In the genomic region with DNA sequence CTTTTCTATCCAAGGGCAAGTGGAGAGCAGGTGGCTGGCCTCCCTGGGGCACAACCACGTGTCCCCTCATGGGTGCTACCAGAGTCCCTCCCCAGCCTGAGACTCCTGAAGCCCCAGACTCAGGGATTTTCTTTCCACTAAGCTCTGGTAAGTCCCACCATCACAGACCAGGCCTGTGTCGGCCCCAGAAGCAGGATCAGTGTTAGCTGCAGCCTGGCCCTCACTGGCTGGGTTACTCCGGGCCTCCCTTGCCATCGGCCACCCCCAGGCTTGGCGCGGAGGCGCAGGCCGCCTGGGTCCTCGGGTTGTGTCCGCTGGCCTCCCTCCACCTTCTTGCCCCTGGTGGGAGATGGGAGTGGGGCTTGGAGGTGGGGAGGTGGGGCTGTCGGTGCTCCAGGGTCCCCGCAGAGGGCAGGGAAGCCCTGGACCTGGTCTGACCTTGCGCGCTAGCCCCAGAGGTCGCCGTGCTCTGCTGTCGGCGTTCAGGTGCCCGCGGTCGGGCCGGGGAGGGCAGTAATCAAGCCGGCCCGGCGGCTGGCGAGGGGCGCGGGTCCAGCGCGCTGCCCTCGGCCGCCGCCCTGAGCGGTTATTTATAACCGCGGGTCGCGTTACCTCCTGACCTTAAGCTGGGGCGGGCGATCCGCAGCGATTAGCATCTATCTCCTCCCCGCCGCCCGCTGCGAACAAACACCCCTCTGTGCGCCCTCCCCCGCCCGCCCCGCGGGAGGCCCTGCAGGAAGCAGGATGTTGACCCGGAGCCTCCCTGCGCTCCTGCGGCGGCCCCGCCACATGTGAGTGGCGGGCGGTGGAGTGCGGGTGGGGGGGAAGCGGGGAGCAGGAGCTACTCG, we compare ENCODE assay signal across 8 cellular contexts.
DNase-seq lines count a peak whose midpoint lies in the region; ATAC-seq and TF ChIP-seq lines count a peak whose summit lies in the region.

No MANE protein-coding gene starts in this region.

- DNase-seq in HFF-Myc (ENCODE audit: extremely low read depth, low read depth) (no peak), OCI-M1 (lab: John Stamatoyannopoulos, UW) (peak; percentile 77), foreskin keratinocyte (no peak), neural progenitor cell (ENCODE audit: low spot score) (peak; percentile 75), stomach (peak; percentile 97)
- peak; percentile 83 to 85 for DNase-seq in activated T-cell treated with anti-CD3 and anti-CD28 coated beads, Interleukin-2, amount 50 U/mL, for 72 hours

- H3K27ac ChIP-seq in BLaER1 treated with 17β-estradiol and CSF1 and Interleukin-3, amounts not matched to agents 10 nM and 100 nM, result peak overlapping the region; percentile 59 to 94 (median 86)
- no peak overlapping the region for H3K27ac ChIP-seq in foreskin keratinocyte
- H3K27ac ChIP-seq in neural progenitor cell, result no peak overlapping the region
- peak overlapping the region; percentile 87 to 96 (median 90) for H3K27ac ChIP-seq in stomach

- peak overlapping the region; percentile 76 to 89 (median 84) for H3K9ac ChIP-seq in BLaER1 treated with 17β-estradiol and CSF1 and Interleukin-3, amounts not matched to agents 10 nM and 100 nM
- no peak overlapping the region for H3K9ac ChIP-seq in neural progenitor cell

- peak overlapping the region; percentile 84 to 100 (median 97) for H3K4me2 ChIP-seq in BLaER1 treated with 17β-estradiol and CSF1 and Interleukin-3, amounts not matched to agents 10 nM and 100 nM
- H3K4me2 ChIP-seq in neural progenitor cell, result peak overlapping the region; percentile 93

- intact Hi-C loops in stomach (cut with DNase I; ENCODE audit: low total_unique reads), result no loop called here

- peak; percentile 89 to 92 for ATAC-seq in activated T-cell treated with anti-CD3 and anti-CD28 coated beads, Interleukin-2, amount 50 U/mL, for 72 hours (replicated peaks in 1 of 2)
- ATAC-seq in foreskin keratinocyte (peak; percentile 53), GM19455 (IDR thresholded peaks at IDR 0.05; ENCODE audit: unreplicated experiment) (no peak)

- WGBS in stomach, 5 donors, result 3 to 9% (median 6%) methylated on average over 14 to 61 of the region's 61 CpGs

- no peaks in the 10 kb centered on the region for H3K9me3 Mint-ChIP-seq in activated T-cell treated with anti-CD3 and anti-CD28 coated beads, Interleukin-2, amount 50 U/mL, for 72 hours
- H3K9me3 Mint-ChIP-seq in neural progenitor cell, result no peaks in the 10 kb centered on the region

- peak overlapping the region; percentile 93 for H3K27ac Mint-ChIP-seq in activated T-cell treated with anti-CD3 and anti-CD28 coated beads, Interleukin-2, amount 50 U/mL, for 72 hours
- H3K27ac Mint-ChIP-seq in neural progenitor cell, result no peak overlapping the region

- TF ChIP-seq CTCF in HFF-Myc (IDR thresholded peaks at IDR 0.05; ENCODE audit: low read depth, low read length, missing control alignments) (no peak), foreskin keratinocyte (conservative IDR thresholded peaks at IDR 0.05) (no peak), neural progenitor cell (IDR thresholded peaks at IDR 0.05) (peak; percentile 27), stomach (IDR thresholded peaks at IDR 0.05) (no peak)

- H3F3A ChIP-seq in neural progenitor cell (ENCODE audit: low read depth), result peaks cover 17% of the 10 kb centered on the region

- H3K79me2 ChIP-seq in neural progenitor cell (ENCODE audit: low read depth), result no peaks in the 10 kb centered on the region

- no peaks in the 10 kb centered on the region for H3K27me3 Mint-ChIP-seq in activated T-cell treated with anti-CD3 and anti-CD28 coated beads, Interleukin-2, amount 50 U/mL, for 72 hours (ENCODE audit: low read depth)
- H3K27me3 Mint-ChIP-seq in neural progenitor cell (ENCODE audit: insufficient read depth, low read depth), result peaks cover 17% of the 10 kb centered on the region

- H3K36me3 ChIP-seq in BLaER1 treated with 17β-estradiol and CSF1 and Interleukin-3, amounts not matched to agents 10 nM and 100 nM, result no peaks in the 10 kb centered on the region
- H3K36me3 ChIP-seq in neural progenitor cell, result no peaks in the 10 kb centered on the region
- H3K36me3 ChIP-seq in stomach, result no peaks in the 10 kb centered on the region

- H3K4me1 ChIP-seq in BLaER1 treated with 17β-estradiol and CSF1 and Interleukin-3, amounts not matched to agents 10 nM and 100 nM, result peaks cover 41 to 71% (median 50%) of the 10 kb centered on the region in 10 experiments
- H3K4me1 ChIP-seq in foreskin keratinocyte, result no peaks in the 10 kb centered on the region
- peaks cover 16% of the 10 kb centered on the region for H3K4me1 ChIP-seq in neural progenitor cell
- peaks cover 46 to 79% (median 67%) of the 10 kb centered on the region in 4 donors for H3K4me1 ChIP-seq in stomach

- no peak for TF ChIP-seq EP300 in stomach (IDR thresholded peaks at IDR 0.05)

- TF ChIP-seq POLR2A in stomach (IDR thresholded peaks at IDR 0.05), result peak in 1 of 4 donors; percentile 48

- no peaks in the 10 kb centered on the region for H3K36me3 Mint-ChIP-seq in activated T-cell treated with anti-CD3 and anti-CD28 coated beads, Interleukin-2, amount 50 U/mL, for 72 hours (ENCODE audit: insufficient read depth in 2 of 2)
- no peaks in the 10 kb centered on the region for H3K36me3 Mint-ChIP-seq in neural progenitor cell

- peak overlapping the region; percentile 45 to 73 (median 65) for H3K4me3 ChIP-seq in BLaER1 treated with 17β-estradiol and CSF1 and Interleukin-3, amounts not matched to agents 10 nM and 100 nM
- H3K4me3 ChIP-seq in HFF-Myc (replicated peaks; ENCODE audit: low read depth, low read length), result peak overlapping the region; percentile 30
- peak overlapping the region; percentile 46 for H3K4me3 ChIP-seq in neural progenitor cell
- H3K4me3 ChIP-seq in stomach, result peak overlapping the region; percentile 38 to 52 (median 48)

- no peaks in the 10 kb centered on the region for H4K20me1 ChIP-seq in BLaER1 treated with 17β-estradiol and CSF1 and Interleukin-3, amounts not matched to agents 10 nM and 100 nM
- H4K20me1 ChIP-seq in neural progenitor cell (ENCODE audit: low read depth), result no peaks in the 10 kb centered on the region

- H3K27me3 ChIP-seq in BLaER1 treated with 17β-estradiol and CSF1 and Interleukin-3, amounts not matched to agents 10 nM and 100 nM, result no peaks in the 10 kb centered on the region
- H3K27me3 ChIP-seq in foreskin keratinocyte, result no peaks in the 10 kb centered on the region
- peaks cover 38% of the 10 kb centered on the region for H3K27me3 ChIP-seq in neural progenitor cell
- no peaks in the 10 kb centered on the region for H3K27me3 ChIP-seq in stomach

- H2AFZ ChIP-seq in neural progenitor cell (replicated peaks), result peak overlapping the region; percentile 67

- peaks cover 23% of the 10 kb centered on the region for H3K4me1 Mint-ChIP-seq in activated T-cell treated with anti-CD3 and anti-CD28 coated beads, Interleukin-2, amount 50 U/mL, for 72 hours (ENCODE audit: low read depth)
- peaks cover 38% of the 10 kb centered on the region for H3K4me1 Mint-ChIP-seq in neural progenitor cell

- no peaks in the 10 kb centered on the region for H3K9me3 ChIP-seq in BLaER1 treated with 17β-estradiol and CSF1 and Interleukin-3, amounts not matched to agents 10 nM and 100 nM (replicated peaks in 1 of 11)
- H3K9me3 ChIP-seq in neural progenitor cell (ENCODE audit: low read depth) (no peaks in the 10 kb centered on the region), stomach (no peaks in the 10 kb centered on the region)

- H3K4me3 Mint-ChIP-seq in activated T-cell treated with anti-CD3 and anti-CD28 coated beads, Interleukin-2, amount 50 U/mL, for 72 hours, result peak overlapping the region; percentile 77
- peak overlapping the region; percentile 33 for H3K4me3 Mint-ChIP-seq in neural progenitor cell

Comparison
In these comparisons a context has a peak if more than half of its experiments do, and no peak if none do; other contexts are left out.
1. H3K27ac ChIP-seq: peak in BLaER1 treated with 17β-estradiol and CSF1 and Interleukin-3, amounts not matched to agents 10 nM and 100 nM (11 of 11) and stomach (5 of 5); none in foreskin keratinocyte (single experiment) and neural progenitor cell (single experiment).
2. DNase-seq: peak in OCI-M1 (single experiment), activated T-cell treated with anti-CD3 and anti-CD28 coated beads, Interleukin-2, amount 50 U/mL, for 72 hours (2 of 2), neural progenitor cell (single experiment) and stomach (single experiment); none in HFF-Myc (single experiment) and foreskin keratinocyte (0 of 2).
3. Peak in every context shown above with its lines, with median percentiles within 50 percentile points of each other: H3K4me3 ChIP-seq.